Comparison of ENCODE assay signal across 1 cellular context in the genomic region with DNA sequence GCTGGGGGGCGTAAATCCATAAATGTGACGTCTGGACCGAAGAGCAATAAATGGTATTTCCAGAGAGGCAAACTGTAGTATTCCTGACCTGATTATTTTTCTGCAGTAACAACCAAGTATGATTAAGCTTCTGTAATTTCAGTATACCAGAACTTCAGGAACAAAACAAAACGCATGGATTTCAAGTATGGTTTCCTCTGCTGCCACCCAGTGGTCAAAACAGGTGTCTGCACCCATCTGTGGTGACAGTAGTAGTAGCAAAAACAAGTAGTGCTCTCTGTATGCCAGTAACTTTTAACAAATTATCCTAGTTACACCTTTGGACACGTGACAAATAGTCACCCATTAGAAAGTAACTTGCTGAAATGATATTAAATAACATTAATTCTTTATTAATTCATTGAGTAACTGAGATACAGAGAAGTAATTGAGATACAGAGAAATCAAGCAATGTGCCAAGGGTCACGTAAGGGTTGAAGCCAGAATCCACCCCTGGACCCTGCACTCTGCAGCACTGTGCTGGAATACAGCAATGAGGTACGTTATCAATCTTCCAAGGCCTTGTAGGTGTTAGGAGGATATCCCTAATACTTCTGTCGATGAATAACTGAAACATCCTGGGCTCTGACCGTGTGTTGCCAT.
TF ChIP-seq lines count a peak whose summit lies in the region.

No MANE protein-coding gene starts in this region.

TF ChIP-seq in K562, 482 proteins besides CTCF, POLR2A, EP300 and RAD21:
- no peak for TF ChIP-seq EGR1 (conservative IDR thresholded peaks at IDR 0.05)
- TF ChIP-seq, protein P1, sequence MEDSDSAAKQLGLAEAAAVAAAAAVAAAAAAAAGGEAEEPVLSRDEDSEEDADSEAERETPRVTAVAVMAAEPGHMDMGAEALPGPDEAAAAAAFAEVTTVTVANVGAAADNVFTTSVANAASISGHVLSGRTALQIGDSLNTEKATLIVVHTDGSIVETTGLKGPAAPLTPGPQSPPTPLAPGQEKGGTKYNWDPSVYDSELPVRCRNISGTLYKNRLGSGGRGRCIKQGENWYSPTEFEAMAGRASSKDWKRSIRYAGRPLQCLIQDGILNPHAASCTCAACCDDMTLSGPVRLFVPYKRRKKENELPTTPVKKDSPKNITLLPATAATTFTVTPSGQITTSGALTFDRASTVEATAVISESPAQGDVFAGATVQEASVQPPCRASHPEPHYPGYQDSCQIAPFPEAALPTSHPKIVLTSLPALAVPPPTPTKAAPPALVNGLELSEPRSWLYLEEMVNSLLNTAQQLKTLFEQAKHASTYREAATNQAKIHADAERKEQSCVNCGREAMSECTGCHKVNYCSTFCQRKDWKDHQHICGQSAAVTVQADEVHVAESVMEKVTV (CRISPR knock-in tag; IDR thresholded peaks at IDR 0.05), result peak; percentile 64
- TF ChIP-seq, protein P2, sequence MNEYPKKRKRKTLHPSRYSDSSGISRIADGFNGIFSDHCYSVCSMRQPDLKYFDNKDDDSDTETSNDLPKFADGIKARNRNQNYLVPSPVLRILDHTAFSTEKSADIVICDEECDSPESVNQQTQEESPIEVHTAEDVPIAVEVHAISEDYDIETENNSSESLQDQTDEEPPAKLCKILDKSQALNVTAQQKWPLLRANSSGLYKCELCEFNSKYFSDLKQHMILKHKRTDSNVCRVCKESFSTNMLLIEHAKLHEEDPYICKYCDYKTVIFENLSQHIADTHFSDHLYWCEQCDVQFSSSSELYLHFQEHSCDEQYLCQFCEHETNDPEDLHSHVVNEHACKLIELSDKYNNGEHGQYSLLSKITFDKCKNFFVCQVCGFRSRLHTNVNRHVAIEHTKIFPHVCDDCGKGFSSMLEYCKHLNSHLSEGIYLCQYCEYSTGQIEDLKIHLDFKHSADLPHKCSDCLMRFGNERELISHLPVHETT (CRISPR knock-in tag; conservative IDR thresholded peaks at IDR 0.05 in 1 of 2, IDR thresholded peaks at IDR 0.05 in 1 of 2), result no peak
- 0 out of 2 replicates have a peak, but pooled peaks have one; percentile 0 for TF ChIP-seq ETV5 (CRISPR knock-in tag; IDR thresholded peaks at IDR 0.05; ENCODE audit: low read depth)
- TF ChIP-seq ARHGAP35 (IDR thresholded peaks at IDR 0.05; ENCODE audit: partially characterized antibody), result no peak
- TF ChIP-seq TEAD4 (IDR thresholded peaks at IDR 0.05; ENCODE audit: low read length), result 0 out of 2 replicates have a peak, but pooled peaks have one; percentile 26
- no peak for TF ChIP-seq TEAD4 (CRISPR knock-in tag; IDR thresholded peaks at IDR 0.05; ENCODE audit: borderline replicate concordance)
- no peak for TF ChIP-seq RFX7 (CRISPR knock-in tag; IDR thresholded peaks at IDR 0.05)
- TF ChIP-seq SMC3 (conservative IDR thresholded peaks at IDR 0.05; ENCODE audit: insufficient read depth, low read depth, low read length), result peak; percentile 53; the same call in 1 of the 2 replicates
- no peak for TF ChIP-seq TOE1 (IDR thresholded peaks at IDR 0.05; ENCODE audit: borderline replicate concordance)
- no peak for TF ChIP-seq TOE1 (CRISPR knock-in tag; IDR thresholded peaks at IDR 0.05; ENCODE audit: borderline replicate concordance, low read depth)
- TF ChIP-seq, protein P3, sequence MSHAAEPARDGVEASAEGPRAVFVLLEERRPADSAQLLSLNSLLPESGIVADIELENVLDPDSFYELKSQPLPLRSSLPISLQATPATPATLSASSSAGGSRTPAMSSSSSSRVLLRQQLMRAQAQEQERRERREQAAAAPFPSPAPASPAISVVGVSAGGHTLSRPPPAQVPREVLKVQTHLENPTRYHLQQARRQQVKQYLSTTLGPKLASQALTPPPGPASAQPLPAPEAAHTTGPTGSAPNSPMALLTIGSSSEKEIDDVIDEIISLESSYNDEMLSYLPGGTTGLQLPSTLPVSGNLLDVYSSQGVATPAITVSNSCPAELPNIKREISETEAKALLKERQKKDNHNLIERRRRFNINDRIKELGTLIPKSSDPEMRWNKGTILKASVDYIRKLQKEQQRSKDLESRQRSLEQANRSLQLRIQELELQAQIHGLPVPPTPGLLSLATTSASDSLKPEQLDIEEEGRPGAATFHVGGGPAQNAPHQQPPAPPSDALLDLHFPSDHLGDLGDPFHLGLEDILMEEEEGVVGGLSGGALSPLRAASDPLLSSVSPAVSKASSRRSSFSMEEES (CRISPR knock-in tag; IDR thresholded peaks at IDR 0.05), result peak; percentile 13; the same call in 1 of the 2 replicates
- TF ChIP-seq, protein P4, sequence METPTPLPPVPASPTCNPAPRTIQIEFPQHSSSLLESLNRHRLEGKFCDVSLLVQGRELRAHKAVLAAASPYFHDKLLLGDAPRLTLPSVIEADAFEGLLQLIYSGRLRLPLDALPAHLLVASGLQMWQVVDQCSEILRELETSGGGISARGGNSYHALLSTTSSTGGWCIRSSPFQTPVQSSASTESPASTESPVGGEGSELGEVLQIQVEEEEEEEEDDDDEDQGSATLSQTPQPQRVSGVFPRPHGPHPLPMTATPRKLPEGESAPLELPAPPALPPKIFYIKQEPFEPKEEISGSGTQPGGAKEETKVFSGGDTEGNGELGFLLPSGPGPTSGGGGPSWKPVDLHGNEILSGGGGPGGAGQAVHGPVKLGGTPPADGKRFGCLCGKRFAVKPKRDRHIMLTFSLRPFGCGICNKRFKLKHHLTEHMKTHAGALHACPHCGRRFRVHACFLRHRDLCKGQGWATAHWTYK (CRISPR knock-in tag; IDR thresholded peaks at IDR 0.05), result no peak
- no peak for TF ChIP-seq ZNF124 (CRISPR knock-in tag; IDR thresholded peaks at IDR 0.05)
- TF ChIP-seq, protein P5, sequence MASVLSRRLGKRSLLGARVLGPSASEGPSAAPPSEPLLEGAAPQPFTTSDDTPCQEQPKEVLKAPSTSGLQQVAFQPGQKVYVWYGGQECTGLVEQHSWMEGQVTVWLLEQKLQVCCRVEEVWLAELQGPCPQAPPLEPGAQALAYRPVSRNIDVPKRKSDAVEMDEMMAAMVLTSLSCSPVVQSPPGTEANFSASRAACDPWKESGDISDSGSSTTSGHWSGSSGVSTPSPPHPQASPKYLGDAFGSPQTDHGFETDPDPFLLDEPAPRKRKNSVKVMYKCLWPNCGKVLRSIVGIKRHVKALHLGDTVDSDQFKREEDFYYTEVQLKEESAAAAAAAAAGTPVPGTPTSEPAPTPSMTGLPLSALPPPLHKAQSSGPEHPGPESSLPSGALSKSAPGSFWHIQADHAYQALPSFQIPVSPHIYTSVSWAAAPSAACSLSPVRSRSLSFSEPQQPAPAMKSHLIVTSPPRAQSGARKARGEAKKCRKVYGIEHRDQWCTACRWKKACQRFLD (CRISPR knock-in tag; IDR thresholded peaks at IDR 0.05), result no peak; the same call in 1 of the 2 replicates
- TF ChIP-seq, protein P6, sequence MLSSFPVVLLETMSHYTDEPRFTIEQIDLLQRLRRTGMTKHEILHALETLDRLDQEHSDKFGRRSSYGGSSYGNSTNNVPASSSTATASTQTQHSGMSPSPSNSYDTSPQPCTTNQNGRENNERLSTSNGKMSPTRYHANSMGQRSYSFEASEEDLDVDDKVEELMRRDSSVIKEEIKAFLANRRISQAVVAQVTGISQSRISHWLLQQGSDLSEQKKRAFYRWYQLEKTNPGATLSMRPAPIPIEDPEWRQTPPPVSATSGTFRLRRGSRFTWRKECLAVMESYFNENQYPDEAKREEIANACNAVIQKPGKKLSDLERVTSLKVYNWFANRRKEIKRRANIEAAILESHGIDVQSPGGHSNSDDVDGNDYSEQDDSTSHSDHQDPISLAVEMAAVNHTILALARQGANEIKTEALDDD (IDR thresholded peaks at IDR 0.05), result 0 out of 2 replicates have a peak, but pooled peaks have one; percentile 18
- TF ChIP-seq SP2 (IDR thresholded peaks at IDR 0.05; ENCODE audit: extremely low read depth, low read depth, low read length, poor library complexity, severe bottlenecking), result no peak
- TF ChIP-seq, protein P7, sequence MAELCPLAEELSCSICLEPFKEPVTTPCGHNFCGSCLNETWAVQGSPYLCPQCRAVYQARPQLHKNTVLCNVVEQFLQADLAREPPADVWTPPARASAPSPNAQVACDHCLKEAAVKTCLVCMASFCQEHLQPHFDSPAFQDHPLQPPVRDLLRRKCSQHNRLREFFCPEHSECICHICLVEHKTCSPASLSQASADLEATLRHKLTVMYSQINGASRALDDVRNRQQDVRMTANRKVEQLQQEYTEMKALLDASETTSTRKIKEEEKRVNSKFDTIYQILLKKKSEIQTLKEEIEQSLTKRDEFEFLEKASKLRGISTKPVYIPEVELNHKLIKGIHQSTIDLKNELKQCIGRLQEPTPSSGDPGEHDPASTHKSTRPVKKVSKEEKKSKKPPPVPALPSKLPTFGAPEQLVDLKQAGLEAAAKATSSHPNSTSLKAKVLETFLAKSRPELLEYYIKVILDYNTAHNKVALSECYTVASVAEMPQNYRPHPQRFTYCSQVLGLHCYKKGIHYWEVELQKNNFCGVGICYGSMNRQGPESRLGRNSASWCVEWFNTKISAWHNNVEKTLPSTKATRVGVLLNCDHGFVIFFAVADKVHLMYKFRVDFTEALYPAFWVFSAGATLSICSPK (IDR thresholded peaks at IDR 0.05; ENCODE audit: borderline replicate concordance), result no peak
- TF ChIP-seq LEF1 (IDR thresholded peaks at IDR 0.05), result no peak
